ENCODE assay signal across 8 cellular contexts in the genomic region with DNA sequence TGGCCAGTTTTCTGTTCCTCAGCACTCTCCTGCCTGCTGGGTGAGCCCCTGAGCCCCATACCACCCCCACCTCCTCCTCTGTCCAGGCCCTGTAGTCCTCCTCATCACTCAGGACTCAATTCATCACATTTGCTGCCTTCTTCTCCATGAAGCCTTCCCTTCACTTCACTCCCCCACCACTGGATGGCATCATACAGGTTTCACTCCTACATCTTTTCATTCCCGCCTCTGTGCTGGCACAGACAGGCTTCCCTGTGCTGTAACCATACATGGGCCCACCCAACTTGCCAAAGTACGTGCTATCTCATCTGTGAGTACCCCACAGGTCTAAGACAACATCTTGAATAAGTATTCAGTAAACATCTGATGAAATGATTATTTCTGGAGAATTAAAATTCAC. TPM values are rescaled to one million over a fixed set of nuclear protein-coding genes. Genes with fewer than 3 reads are reported as not detected.
DNase-seq lines count a peak whose midpoint lies in the region; TF ChIP-seq lines count a peak whose summit lies in the region.

No MANE protein-coding gene starts in this region.

- H3K9me3 ChIP-seq in OCI-LY3 (ENCODE audit: insufficient read depth, low read length), result no peaks in the 10 kb centered on the region
- no peaks in the 10 kb centered on the region for H3K9me3 ChIP-seq in neutrophil

- DNase-seq in activated naive CD4-positive, alpha-beta T cell treated with anti-CD3 and anti-CD28 coated beads for 36 hours, result peak; percentile 59
- no peak for DNase-seq in activated naive CD4-positive, alpha-beta T cell treated with anti-CD3 and anti-CD28 coated beads, Interleukin-2, amount 50 U/mL, for 16 hours
- DNase-seq in choroid plexus epithelial cell (ENCODE audit: low read depth) (peak; percentile 63), hepatic stellate cell (ENCODE audit: low spot score) (no peak), MV-4-11 (lab: John Stamatoyannopoulos, UW) (no peak)
- DNase-seq in effector CD4-positive, alpha-beta T cell, result no peak

- H3K27ac Mint-ChIP-seq in activated naive CD4-positive, alpha-beta T cell treated with anti-CD3 and anti-CD28 coated beads for 36 hours, result peak overlapping the region; percentile 20

- H3K4me3 Mint-ChIP-seq in activated naive CD4-positive, alpha-beta T cell treated with anti-CD3 and anti-CD28 coated beads for 36 hours, result no peak overlapping the region

- H2AFZ ChIP-seq in OCI-LY3 (ENCODE audit: low read depth, low read length), result no peak overlapping the region

- no peak overlapping the region for H3K27ac ChIP-seq in OCI-LY3 (ENCODE audit: low read length)
- H3K27ac ChIP-seq in neutrophil, result peak overlapping the region; percentile 83

- no peaks in the 10 kb centered on the region for H3K4me1 ChIP-seq in OCI-LY3 (ENCODE audit: low read length)
- peaks cover 28 to 45% of the 10 kb centered on the region in 2 experiments for H3K4me1 ChIP-seq in neutrophil (ENCODE audit: control insufficient read depth in 1 of 2, insufficient read depth in 1 of 2, low read depth in 1 of 2, low read length in 1 of 2)

- TF ChIP-seq CTCF in OCI-LY3 (IDR thresholded peaks at IDR 0.05; ENCODE audit: low read depth, low read length) (peak; percentile 50), choroid plexus epithelial cell (conservative IDR thresholded peaks at IDR 0.05; ENCODE audit: low read depth, low read length) (peak; percentile 69), neutrophil (IDR thresholded peaks at IDR 0.05) (no peak)

- H3K4me3 ChIP-seq in OCI-LY3 (ENCODE audit: low read length), result no peak overlapping the region
- H3K4me3 ChIP-seq in choroid plexus epithelial cell (ENCODE audit: low read depth, low read length), result no peak overlapping the region
- H3K4me3 ChIP-seq in neutrophil (ENCODE audit: low read depth in 1 of 2, low read length in 1 of 2), result no peak overlapping the region

- H3K27me3 ChIP-seq in OCI-LY3 (ENCODE audit: low read depth, low read length) (no peaks in the 10 kb centered on the region), neutrophil (no peaks in the 10 kb centered on the region)

- H3K36me3 Mint-ChIP-seq in activated naive CD4-positive, alpha-beta T cell treated with anti-CD3 and anti-CD28 coated beads for 36 hours (ENCODE audit: low read depth), result peaks cover 3% of the 10 kb centered on the region

- H3K36me3 ChIP-seq in OCI-LY3 (replicated peaks; ENCODE audit: low read depth, low read length), result no peaks in the 10 kb centered on the region
- peaks cover 68% of the 10 kb centered on the region for H3K36me3 ChIP-seq in neutrophil

- H3K79me2 ChIP-seq in OCI-LY3 (ENCODE audit: low read length), result peaks cover 4% of the 10 kb centered on the region; the same call in 1 of the 2 replicates

- peaks cover 55% of the 10 kb centered on the region for H3K4me1 Mint-ChIP-seq in activated naive CD4-positive, alpha-beta T cell treated with anti-CD3 and anti-CD28 coated beads for 36 hours (ENCODE audit: low read depth)

- H4K20me1 ChIP-seq in OCI-LY3 (ENCODE audit: insufficient read depth, low read length), result peaks cover 5% of the 10 kb centered on the region; the same call in 1 of the 2 replicates

- CTCF ChIA-PET in activated naive CD4-positive, alpha-beta T cell treated with anti-CD3 and anti-CD28 coated beads for 36 hours (lab: Charles Lee), result interaction anchor here (0.7 to 1.1 kb wide), 2 partner anchors 56 to 475 kb away, joined by 4 to 7 read pairs; no protein-coding TSS in a partner anchor

- intact Hi-C loops in activated naive CD4-positive, alpha-beta T cell treated with anti-CD3 and anti-CD28 coated beads for 36 hours (cut with micrococcal nuclease), result no loop called here

- no peak overlapping the region for H3K9ac ChIP-seq in OCI-LY3 (ENCODE audit: low read length)

- H3K4me2 ChIP-seq in OCI-LY3 (ENCODE audit: low read length), result no peak overlapping the region

- H3K27me3 Mint-ChIP-seq in activated naive CD4-positive, alpha-beta T cell treated with anti-CD3 and anti-CD28 coated beads for 36 hours (ENCODE audit: low read depth), result no peaks in the 10 kb centered on the region

- H3K9me3 Mint-ChIP-seq in activated naive CD4-positive, alpha-beta T cell treated with anti-CD3 and anti-CD28 coated beads for 36 hours, result no peaks in the 10 kb centered on the region

RNA-seq across cellular contexts. Expression of a gene that starts 56.9 kb away (rescaled TPM):
- total RNA-seq in activated naive CD4-positive, alpha-beta T cell treated with anti-CD3 and anti-CD28 coated beads for 36 hours, result under 1 TPM; 0.52 to 0.74 TPM

Comparison
In these comparisons a context has a peak if more than half of its experiments do, and no peak if none do; other contexts are left out.
1. DNase-seq: peak in activated naive CD4-positive, alpha-beta T cell treated with anti-CD3 and anti-CD28 coated beads for 36 hours (single experiment) and choroid plexus epithelial cell (single experiment); none in activated naive CD4-positive, alpha-beta T cell treated with anti-CD3 and anti-CD28 coated beads, Interleukin-2, amount 50 U/mL, for 16 hours (single experiment), hepatic stellate cell (single experiment), effector CD4-positive, alpha-beta T cell (single experiment) and MV-4-11 (single experiment).